In the genomic region with DNA sequence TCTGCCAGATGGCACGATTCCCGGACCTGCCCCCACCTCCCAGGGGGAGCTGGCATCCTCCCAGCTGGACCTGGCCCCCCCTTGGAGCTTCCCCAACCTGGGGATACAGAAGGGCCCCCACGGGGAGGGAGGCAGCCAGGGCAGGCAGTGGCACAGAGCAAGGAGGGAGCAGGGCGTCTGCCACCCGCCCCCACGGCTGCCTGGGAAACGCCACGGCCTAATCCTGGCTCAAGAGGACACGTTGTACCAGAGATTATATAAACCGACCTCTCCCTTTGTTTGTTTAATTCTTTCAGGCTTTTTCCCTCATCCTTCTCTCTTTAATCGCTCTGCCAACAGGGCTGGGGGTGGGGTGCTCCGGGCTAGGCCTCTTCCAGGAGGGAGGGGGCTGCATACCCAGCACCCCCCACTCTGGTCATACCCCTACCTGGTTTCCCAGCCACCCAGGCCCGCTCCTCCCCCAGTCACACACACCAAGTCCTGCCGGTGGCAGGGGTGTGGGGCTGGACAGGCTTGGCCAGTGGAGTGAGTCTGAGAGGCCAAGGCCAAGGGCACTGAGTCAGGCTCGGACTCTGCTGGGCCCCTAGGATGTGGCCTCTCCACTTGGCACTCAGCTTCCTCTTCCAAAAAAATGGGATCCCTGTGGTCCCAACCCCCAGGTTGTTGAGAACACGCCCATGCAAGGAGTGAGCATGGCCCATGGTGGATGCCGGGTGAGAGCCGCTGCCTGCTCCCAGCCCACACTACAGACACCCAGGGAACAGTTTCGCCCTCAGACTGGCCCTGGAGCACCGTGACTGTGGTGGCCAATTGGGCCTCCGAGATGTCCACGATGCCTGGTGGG, we compare ENCODE assay signal across 8 cellular contexts. TPM values are rescaled to one million over a fixed set of nuclear protein-coding genes. Genes with fewer than 3 reads are reported as not detected.
DNase-seq lines count a peak whose midpoint lies in the region; ATAC-seq, FAIRE-seq and TF ChIP-seq lines count a peak whose summit lies in the region.

No MANE protein-coding gene starts in this region.

- H3K4me1 Mint-ChIP-seq in astrocyte (ENCODE audit: low read depth, unreplicated experiment), result no peaks in the 10 kb centered on the region

- TF ChIP-seq EP300 in stomach (IDR thresholded peaks at IDR 0.05), result peak; percentile 97

- H3K4me2 ChIP-seq in HCT116 (ENCODE audit: low read length) (peak overlapping the region; percentile 25), astrocyte (ENCODE audit: low read length) (peak overlapping the region; percentile 28)

- WGBS in stomach, 5 donors, result 15 to 26% (median 17%) methylated on average over 16 to 22 of the region's 22 CpGs

- H3K9me3 ChIP-seq in HCT116 (ENCODE audit: control insufficient read depth in 1 of 2, insufficient read depth in 1 of 2, low read depth in 1 of 2, low read length in 2 of 2) (no peaks in the 10 kb centered on the region), astrocyte (ENCODE audit: insufficient read depth, low read depth, low read length) (no peaks in the 10 kb centered on the region), stomach (no peaks in the 10 kb centered on the region)

- no peak overlapping the region for H3K27ac ChIP-seq in HCT116 (ENCODE audit: low read depth, low read length)
- no peak overlapping the region for H3K27ac ChIP-seq in astrocyte (ENCODE audit: low read depth, low read length)
- peak overlapping the region; percentile 87 to 97 (median 96) for H3K27ac ChIP-seq in stomach

- no peaks in the 10 kb centered on the region for H3K36me3 ChIP-seq in HCT116 (ENCODE audit: control insufficient read depth in 1 of 2, insufficient read depth in 2 of 2, low read length in 2 of 2)
- H3K36me3 ChIP-seq in astrocyte (ENCODE audit: insufficient read depth, low read length), result no peaks in the 10 kb centered on the region
- H3K36me3 ChIP-seq in stomach, result no peaks in the 10 kb centered on the region

- BruUV-seq in HCT116 (replicated peaks; lab: Mats Ljungman, UMichigan), result no TSS peak

- no peak overlapping the region for H3K4me3 ChIP-seq in HCT116 (replicated peaks in 1 of 2; ENCODE audit: low read depth in 1 of 2, low read length in 2 of 2)
- H3K4me3 ChIP-seq in astrocyte (ENCODE audit: insufficient read depth, low read depth, low read length), result no peak overlapping the region
- H3K4me3 ChIP-seq in stomach, result no peak overlapping the region

- POLR2A ChIA-PET in HCT116 (lab: Charles Lee), result interaction anchor here (1.1 kb wide), 1 partner anchor 9 kb away, joined by 3 read pairs; no protein-coding TSS in a partner anchor

- peaks cover 14 to 20% of the 10 kb centered on the region in 2 experiments for H3K4me1 ChIP-seq in HCT116 (ENCODE audit: control insufficient read depth in 1 of 2, insufficient read depth in 2 of 2, low read length in 2 of 2)
- H3K4me1 ChIP-seq in astrocyte (ENCODE audit: insufficient read depth, low read length), result no peaks in the 10 kb centered on the region
- H3K4me1 ChIP-seq in stomach, result peaks cover 44 to 79% (median 56%) of the 10 kb centered on the region in 4 donors

- TF ChIP-seq RAD21 in HCT116 (IDR thresholded peaks at IDR 0.05; ENCODE audit: low read depth), result no peak

- no peak for TF ChIP-seq POLR2A in HCT116 (IDR thresholded peaks at IDR 0.05; ENCODE audit: borderline replicate concordance, extremely low read depth, insufficient read depth, insufficient read length)
- TF ChIP-seq POLR2A in stomach (IDR thresholded peaks at IDR 0.05), result no peak

- H3K79me2 ChIP-seq in HCT116 (ENCODE audit: insufficient read depth, low read length), result no peaks in the 10 kb centered on the region
- no peaks in the 10 kb centered on the region for H3K79me2 ChIP-seq in astrocyte (ENCODE audit: insufficient read depth, low read length)

- FAIRE-seq in astrocyte (lab: Jason Lieb, UNC), result no peak

- no peak overlapping the region for H3K4me3 Mint-ChIP-seq in astrocyte (ENCODE audit: unreplicated experiment)

- H3K27me3 ChIP-seq in HCT116 (ENCODE audit: insufficient read depth, low read length) (peaks cover 14% of the 10 kb centered on the region; the same call in 1 of the 2 replicates), astrocyte (ENCODE audit: insufficient read depth, low read length) (no peaks in the 10 kb centered on the region), stomach (no peaks in the 10 kb centered on the region)

- H3K36me3 Mint-ChIP-seq in astrocyte (ENCODE audit: low read depth, unreplicated experiment), result no peaks in the 10 kb centered on the region

- H2AFZ ChIP-seq in HCT116 (ENCODE audit: low read depth, low read length, poor library complexity, severe bottlenecking) (no peak overlapping the region), astrocyte (ENCODE audit: low read depth, low read length) (peak overlapping the region; percentile 54)

- TF ChIP-seq CTCF in HCT116 (IDR thresholded peaks at IDR 0.05 in 2 of 3, conservative IDR thresholded peaks at IDR 0.05 in 1 of 3; ENCODE audit: borderline replicate concordance in 1 of 3, insufficient read depth in 1 of 3, low read depth in 2 of 3, low read length in 2 of 3) (no peak), astrocyte (IDR thresholded peaks at IDR 0.05; ENCODE audit: insufficient read depth, low read depth, low read length) (no peak), stomach (IDR thresholded peaks at IDR 0.05) (peak in 1 of 7 experiments; percentile 23)

- intact Hi-C loops in HCT116 (cut with micrococcal nuclease), result no loop called here
- intact Hi-C loops in stomach (cut with DNase I; ENCODE audit: low total_unique reads), result no loop called here

- peaks cover 52% of the 10 kb centered on the region for H3K27me3 Mint-ChIP-seq in astrocyte (ENCODE audit: low read depth, unreplicated experiment)

- DNase-seq in HCT116 (ENCODE audit: low read depth, low spot score) (no peak), astrocyte (ENCODE audit: low read depth) (no peak), iris pigment epithelial cell (ENCODE audit: low read depth) (peak; percentile 63), stomach (peak; percentile 97)
- DNase-seq in activated CD4-positive, alpha-beta T cell treated with anti-CD3 and anti-CD28 coated beads, Interleukin-2, amount 50 U/mL, for 4 hours, result no peak

- CTCF ChIA-PET in HCT116 (lab: Charles Lee), result interaction anchor here (1.8 kb wide), 1 partner anchor 92 kb away, joined by 4 read pairs; no protein-coding TSS in a partner anchor

- no peak overlapping the region for H3K27ac Mint-ChIP-seq in astrocyte (ENCODE audit: unreplicated experiment)

- H3K9ac ChIP-seq in HCT116 (ENCODE audit: low read length) (no peak overlapping the region), astrocyte (ENCODE audit: low read length) (peak overlapping the region; percentile 9)

- RAD21 ChIA-PET in HCT116 (lab: Charles Lee; ENCODE audit: low non-redundant PET in 1 of 2, low total read pairs in 2 of 2, uncharacterized antibody in 2 of 2, unreplicated experiment in 2 of 2), result no interaction called here

- H3K9me2 ChIP-seq in HCT116 (ENCODE audit: insufficient read depth), result no peaks in the 10 kb centered on the region

- no peaks in the 10 kb centered on the region for H4K20me1 ChIP-seq in HCT116 (ENCODE audit: insufficient read depth)
- H4K20me1 ChIP-seq in astrocyte (ENCODE audit: insufficient read depth, low read length), result no peaks in the 10 kb centered on the region

- no peaks in the 10 kb centered on the region for H3K9me3 Mint-ChIP-seq in astrocyte (ENCODE audit: unreplicated experiment)

- no peak for ATAC-seq in HCT116
- no peak for ATAC-seq in GM19328 (IDR thresholded peaks at IDR 0.05; ENCODE audit: unreplicated experiment)
- ATAC-seq in HG03460 (IDR thresholded peaks at IDR 0.05; ENCODE audit: unreplicated experiment), result no peak
- ATAC-seq in HG02885 (IDR thresholded peaks at IDR 0.05; ENCODE audit: poor library complexity, unreplicated experiment), result no peak

TF ChIP-seq in HCT116, 20 proteins besides CTCF, POLR2A, EP300 and RAD21:
- no peak for TF ChIP-seq REST (IDR thresholded peaks at IDR 0.05; ENCODE audit: low read depth)
- no peak for TF ChIP-seq FOSL1 (IDR thresholded peaks at IDR 0.05; ENCODE audit: low read depth)
- no peak for TF ChIP-seq JUND (IDR thresholded peaks at IDR 0.05)
- TF ChIP-seq POLR2AphosphoS5 (IDR thresholded peaks at IDR 0.05; ENCODE audit: low read depth, low read length), result no peak
- no peak for TF ChIP-seq ZNF274 (IDR thresholded peaks at IDR 0.05; ENCODE audit: low read depth, low read length)
- no peak for TF ChIP-seq TCF7L2 (IDR thresholded peaks at IDR 0.05; ENCODE audit: borderline replicate concordance, extremely low read depth, insufficient read depth, insufficient read length)
- TF ChIP-seq CBX3 (IDR thresholded peaks at IDR 0.05; ENCODE audit: low read depth), result no peak
TF ChIP-seq in HCT116: peak in this region for 0.

RNA-seq across cellular contexts. Expression of gene NFIC, which starts 29.5 kb away (rescaled TPM):
- 116 TPM for total RNA-seq in HCT116 (2021; ENCODE audit: unreplicated experiment)
- 42.8 and 55.4 TPM in 2 replicates for polyA plus RNA-seq in HCT116 (2012)
- 38.3 and 49.8 TPM in 2 replicates for total RNA-seq in astrocyte
- 100 to 1,000 TPM in 2 of 5 donors, 10 to 100 TPM in 3; 32.3 to 251 (median 94.2) TPM for total RNA-seq in stomach
- polyA plus RNA-seq in stomach, result 10 to 100 TPM; 16.7 to 61.5 (median 34.2) TPM

Comparison
In these comparisons a context has a peak if more than half of its experiments do, and no peak if none do; other contexts are left out.
1. DNase-seq: peak in iris pigment epithelial cell (single experiment) and stomach (single experiment); none in HCT116 (single experiment), astrocyte (single experiment) and activated CD4-positive, alpha-beta T cell treated with anti-CD3 and anti-CD28 coated beads, Interleukin-2, amount 50 U/mL, for 4 hours (0 of 2).
2. H3K27ac ChIP-seq: peak in stomach (5 of 5); none in HCT116 (single experiment) and astrocyte (single experiment).